17 cellular contexts compared by ENCODE assay signal in the genomic region with DNA sequence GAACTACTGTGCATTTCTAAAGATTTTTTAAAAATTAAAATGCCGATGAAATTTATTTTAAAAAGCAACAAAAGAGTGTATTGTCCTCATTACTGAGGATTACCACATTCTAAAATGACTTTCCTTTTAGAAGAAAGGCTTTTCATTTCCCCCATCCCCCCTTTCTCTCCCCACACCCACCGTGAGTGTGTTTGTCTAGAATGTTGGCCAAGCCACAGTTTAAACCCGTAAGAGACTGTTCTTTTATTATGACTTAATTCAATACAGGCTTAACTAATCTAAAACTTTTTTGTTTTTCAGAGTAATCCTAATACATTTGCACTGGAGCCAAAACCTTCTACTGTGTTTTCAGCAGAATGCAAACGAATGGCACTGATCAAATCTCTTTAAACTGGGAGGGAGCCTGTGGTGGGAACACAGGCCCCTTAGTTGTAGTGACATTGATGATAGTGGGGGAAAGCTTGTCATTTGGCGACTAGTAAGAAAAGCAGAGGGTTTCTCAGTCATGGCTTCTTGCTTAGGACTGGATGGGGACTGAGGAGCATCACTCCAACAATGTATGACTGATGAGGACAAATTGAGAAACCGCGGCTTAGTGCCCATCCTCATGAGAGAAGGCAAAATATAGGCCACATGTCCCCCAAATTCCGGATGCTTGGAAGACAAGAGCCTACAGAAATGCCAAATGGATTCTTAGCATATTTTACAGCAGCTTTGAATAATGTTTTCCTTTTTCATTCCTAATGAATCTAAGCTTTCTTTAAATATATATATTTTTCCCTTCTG.
DNase-seq lines count a peak whose midpoint lies in the region; ATAC-seq and TF ChIP-seq lines count a peak whose summit lies in the region.
"Had no signal": no experiment of that assay in that cellular context is flagged by ENCODE, and none has a peak within 500 bp of the region (broad histone marks: within the 10 kb centered on the region; RNA-seq: fewer than 3 reads in every experiment).

No MANE protein-coding gene starts in this region.

- H3K27ac Mint-ChIP-seq in GM23338 = 0 out of 2 replicates have a peak overlapping the region, but pooled peaks have one; percentile 64
- H3K27ac Mint-ChIP-seq: CD14-positive monocyte had no signal

- no peak overlapping the region for H3K4me3 Mint-ChIP-seq in GM23338
- H3K4me3 Mint-ChIP-seq: CD14-positive monocyte had no signal

- no peaks in the 10 kb centered on the region for H3F3A ChIP-seq in GM23338 (replicated peaks; ENCODE audit: low read depth)

- H3K4me3 ChIP-seq in GM23338 (no peak overlapping the region), psoas muscle (no peak overlapping the region)

- H3K79me2 ChIP-seq in GM23338 (replicated peaks; ENCODE audit: insufficient read depth) = no peaks in the 10 kb centered on the region

- intact Hi-C loops in psoas muscle (cut with DNase I) = no loop called here

- H3K4me1 Mint-ChIP-seq in GM23338 = peaks cover 11% of the 10 kb centered on the region
- H3K4me1 Mint-ChIP-seq: CD14-positive monocyte had no signal

- peaks cover 21% of the 10 kb centered on the region for H3K4me1 ChIP-seq in GM23338 (ENCODE audit: insufficient read depth)
- no peaks in the 10 kb centered on the region for H3K4me1 ChIP-seq in psoas muscle
- H3K4me1 ChIP-seq: Caco-2 had no signal

- H3K27me3 ChIP-seq in GM23338 (ENCODE audit: insufficient read depth) (no peaks in the 10 kb centered on the region), psoas muscle (ENCODE audit: insufficient read depth in 3 of 3, low read length in 2 of 3) (peaks cover 0 to 4% (median 0%) of the 10 kb centered on the region in 3 donors)

- no peaks in the 10 kb centered on the region for H4K20me1 ChIP-seq in GM23338 (replicated peaks; ENCODE audit: insufficient read depth)

- H3K9me3 ChIP-seq in psoas muscle = no peaks in the 10 kb centered on the region
- H3K9me3 ChIP-seq: Caco-2 had no signal

- peaks cover 1% of the 10 kb centered on the region for H3K27me3 Mint-ChIP-seq in GM23338 (ENCODE audit: insufficient read depth, low read depth, poor library complexity)

- H3K4me2 ChIP-seq in GM23338 = 0 out of 2 replicates have a peak overlapping the region, but pooled peaks have one; percentile 17

- WGBS in psoas muscle, 3 donors = 46 to 60% (median 50%) methylated on average over 8 of the region's 8 CpGs

- H3K9me2 ChIP-seq in GM23338 (ENCODE audit: insufficient read depth) = peaks cover 6% of the 10 kb centered on the region; the same call in 1 of the 2 replicates

- no peak for TF ChIP-seq CTCF in GM23338 (conservative IDR thresholded peaks at IDR 0.05; ENCODE audit: low read depth in 2 of 2)
- TF ChIP-seq CTCF in GM13976 (IDR thresholded peaks at IDR 0.05; ENCODE audit: borderline replicate concordance, control extremely low read depth, extremely low read depth, insufficient read depth, missing control alignments) = no peak
- no peak for TF ChIP-seq CTCF in psoas muscle (IDR thresholded peaks at IDR 0.05)

- peak; percentile 38 for DNase-seq in AG08395 (ENCODE audit: low spot score)
- DNase-seq in GM23338 (ENCODE audit: low spot score) = peak; percentile 4
- DNase-seq in astrocyte of the hippocampus (ENCODE audit: low read depth, low spot score) = peak; percentile 50
- DNase-seq in myocyte (ENCODE audit: low read depth) = peak; percentile 49
- no peak for DNase-seq in GM13976 (ENCODE audit: low spot score)
- DNase-seq in psoas muscle = no peak
- DNase-seq in NK-92 treated with Interleukin-12 subunit alpha and Interleukin-12 subunit beta, amount 100 ng/mL, for 24 hours (lab: John Stamatoyannopoulos, UW) = no peak
- DNase-seq: 8988T, Caco-2, DMS79, HCEC 1CT, NCI-H1436 treated with DMSO at 0.1 percent for 48 hours, NCI-H2081, NCI-H524, SIG-M5 had no signal

- H3K27ac ChIP-seq in GM23338 (ENCODE audit: low read depth) (no peak overlapping the region), psoas muscle (no peak overlapping the region)

- H3K36me3 ChIP-seq in GM23338 (ENCODE audit: insufficient read depth) = no peaks in the 10 kb centered on the region
- no peaks in the 10 kb centered on the region for H3K36me3 ChIP-seq in psoas muscle (ENCODE audit: insufficient read depth in 1 of 2, low read depth in 1 of 2)

- ATAC-seq in GM23338 = no peak
- no peak for ATAC-seq in GM18868 (IDR thresholded peaks at IDR 0.05; ENCODE audit: unreplicated experiment)
- no peak for ATAC-seq in psoas muscle

- H2AFZ ChIP-seq in GM23338 = peak overlapping the region; percentile 70; the same call in 1 of the 2 replicates

- H3K36me3 Mint-ChIP-seq in GM23338 (ENCODE audit: low read depth) = no peaks in the 10 kb centered on the region
- H3K36me3 Mint-ChIP-seq: CD14-positive monocyte had no signal

- no peaks in the 10 kb centered on the region for H3K9me3 Mint-ChIP-seq in GM23338

- in situ Hi-C loops in GM13976 (cut with MboI; ENCODE audit: low sequenced_read_pairs, unreplicated experiment) = no loop called here

TF ChIP-seq in GM23338, 12 proteins besides CTCF, POLR2A, EP300 and RAD21 (continues in another document):
- TF ChIP-seq EZH2phosphoT487 (IDR thresholded peaks at IDR 0.05; ENCODE audit: unreplicated experiment) (no peak), JUNB (IDR thresholded peaks at IDR 0.05; ENCODE audit: unreplicated experiment) (no peak), STAT1 (IDR thresholded peaks at IDR 0.05; ENCODE audit: unreplicated experiment) (no peak), CREB1 (CRISPR knock-in tag; IDR thresholded peaks at IDR 0.05; ENCODE audit: low read depth) (no peak), NANOG (IDR thresholded peaks at IDR 0.05; ENCODE audit: borderline replicate concordance) (no peak), POLR2AphosphoS5 (IDR thresholded peaks at IDR 0.05; ENCODE audit: low read depth) (no peak)
- TF ChIP-seq, protein P1, sequence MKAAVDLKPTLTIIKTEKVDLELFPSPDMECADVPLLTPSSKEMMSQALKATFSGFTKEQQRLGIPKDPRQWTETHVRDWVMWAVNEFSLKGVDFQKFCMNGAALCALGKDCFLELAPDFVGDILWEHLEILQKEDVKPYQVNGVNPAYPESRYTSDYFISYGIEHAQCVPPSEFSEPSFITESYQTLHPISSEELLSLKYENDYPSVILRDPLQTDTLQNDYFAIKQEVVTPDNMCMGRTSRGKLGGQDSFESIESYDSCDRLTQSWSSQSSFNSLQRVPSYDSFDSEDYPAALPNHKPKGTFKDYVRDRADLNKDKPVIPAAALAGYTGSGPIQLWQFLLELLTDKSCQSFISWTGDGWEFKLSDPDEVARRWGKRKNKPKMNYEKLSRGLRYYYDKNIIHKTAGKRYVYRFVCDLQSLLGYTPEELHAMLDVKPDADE (IDR thresholded peaks at IDR 0.05) = no peak
- TF ChIP-seq, protein P2, sequence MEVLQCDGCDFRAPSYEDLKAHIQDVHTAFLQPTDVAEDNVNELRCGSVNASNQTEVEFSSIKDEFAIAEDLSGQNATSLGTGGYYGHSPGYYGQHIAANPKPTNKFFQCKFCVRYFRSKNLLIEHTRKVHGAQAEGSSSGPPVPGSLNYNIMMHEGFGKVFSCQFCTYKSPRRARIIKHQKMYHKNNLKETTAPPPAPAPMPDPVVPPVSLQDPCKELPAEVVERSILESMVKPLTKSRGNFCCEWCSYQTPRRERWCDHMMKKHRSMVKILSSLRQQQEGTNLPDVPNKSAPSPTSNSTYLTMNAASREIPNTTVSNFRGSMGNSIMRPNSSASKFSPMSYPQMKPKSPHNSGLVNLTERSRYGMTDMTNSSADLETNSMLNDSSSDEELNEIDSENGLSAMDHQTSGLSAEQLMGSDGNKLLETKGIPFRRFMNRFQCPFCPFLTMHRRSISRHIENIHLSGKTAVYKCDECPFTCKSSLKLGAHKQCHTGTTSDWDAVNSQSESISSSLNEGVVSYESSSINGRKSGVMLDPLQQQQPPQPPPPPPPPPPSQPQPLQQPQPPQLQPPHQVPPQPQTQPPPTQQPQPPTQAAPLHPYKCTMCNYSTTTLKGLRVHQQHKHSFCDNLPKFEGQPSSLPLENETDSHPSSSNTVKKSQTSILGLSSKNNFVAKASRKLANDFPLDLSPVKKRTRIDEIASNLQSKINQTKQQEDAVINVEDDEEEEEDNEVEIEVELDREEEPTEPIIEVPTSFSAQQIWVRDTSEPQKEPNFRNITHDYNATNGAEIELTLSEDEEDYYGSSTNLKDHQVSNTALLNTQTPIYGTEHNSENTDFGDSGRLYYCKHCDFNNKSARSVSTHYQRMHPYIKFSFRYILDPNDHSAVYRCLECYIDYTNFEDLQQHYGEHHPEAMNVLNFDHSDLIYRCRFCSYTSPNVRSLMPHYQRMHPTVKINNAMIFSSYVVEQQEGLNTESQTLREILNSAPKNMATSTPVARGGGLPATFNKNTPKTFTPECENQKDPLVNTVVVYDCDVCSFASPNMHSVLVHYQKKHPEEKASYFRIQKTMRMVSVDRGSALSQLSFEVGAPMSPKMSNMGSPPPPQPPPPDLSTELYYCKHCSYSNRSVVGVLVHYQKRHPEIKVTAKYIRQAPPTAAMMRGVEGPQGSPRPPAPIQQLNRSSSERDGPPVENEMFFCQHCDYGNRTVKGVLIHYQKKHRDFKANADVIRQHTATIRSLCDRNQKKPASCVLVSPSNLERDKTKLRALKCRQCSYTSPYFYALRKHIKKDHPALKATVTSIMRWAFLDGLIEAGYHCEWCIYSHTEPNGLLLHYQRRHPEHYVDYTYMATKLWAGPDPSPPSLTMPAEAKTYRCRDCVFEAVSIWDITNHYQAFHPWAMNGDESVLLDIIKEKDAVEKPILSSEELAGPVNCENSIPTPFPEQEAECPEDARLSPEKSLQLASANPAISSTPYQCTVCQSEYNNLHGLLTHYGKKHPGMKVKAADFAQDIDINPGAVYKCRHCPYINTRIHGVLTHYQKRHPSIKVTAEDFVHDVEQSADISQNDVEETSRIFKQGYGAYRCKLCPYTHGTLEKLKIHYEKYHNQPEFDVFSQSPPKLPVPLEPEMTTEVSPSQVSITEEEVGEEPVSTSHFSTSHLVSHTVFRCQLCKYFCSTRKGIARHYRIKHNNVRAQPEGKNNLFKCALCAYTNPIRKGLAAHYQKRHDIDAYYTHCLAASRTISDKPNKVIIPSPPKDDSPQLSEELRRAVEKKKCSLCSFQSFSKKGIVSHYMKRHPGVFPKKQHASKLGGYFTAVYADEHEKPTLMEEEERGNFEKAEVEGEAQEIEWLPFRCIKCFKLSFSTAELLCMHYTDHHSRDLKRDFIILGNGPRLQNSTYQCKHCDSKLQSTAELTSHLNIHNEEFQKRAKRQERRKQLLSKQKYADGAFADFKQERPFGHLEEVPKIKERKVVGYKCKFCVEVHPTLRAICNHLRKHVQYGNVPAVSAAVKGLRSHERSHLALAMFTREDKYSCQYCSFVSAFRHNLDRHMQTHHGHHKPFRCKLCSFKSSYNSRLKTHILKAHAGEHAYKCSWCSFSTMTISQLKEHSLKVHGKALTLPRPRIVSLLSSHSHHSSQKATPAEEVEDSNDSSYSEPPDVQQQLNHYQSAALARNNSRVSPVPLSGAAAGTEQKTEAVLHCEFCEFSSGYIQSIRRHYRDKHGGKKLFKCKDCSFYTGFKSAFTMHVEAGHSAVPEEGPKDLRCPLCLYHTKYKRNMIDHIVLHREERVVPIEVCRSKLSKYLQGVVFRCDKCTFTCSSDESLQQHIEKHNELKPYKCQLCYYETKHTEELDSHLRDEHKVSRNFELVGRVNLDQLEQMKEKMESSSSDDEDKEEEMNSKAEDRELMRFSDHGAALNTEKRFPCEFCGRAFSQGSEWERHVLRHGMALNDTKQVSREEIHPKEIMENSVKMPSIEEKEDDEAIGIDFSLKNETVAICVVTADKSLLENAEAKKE (CRISPR knock-in tag; IDR thresholded peaks at IDR 0.05) = no peak

Comparison
In these comparisons a context has a peak if more than half of its experiments do, and no peak if none do; other contexts are left out.
1. DNase-seq: peak in AG08395 (single experiment), GM23338 (single experiment), astrocyte of the hippocampus (single experiment) and myocyte (single experiment); none in GM13976 (single experiment), psoas muscle (0 of 2) and NK-92 treated with Interleukin-12 subunit alpha and Interleukin-12 subunit beta, amount 100 ng/mL, for 24 hours (single experiment).